In the genomic region with DNA sequence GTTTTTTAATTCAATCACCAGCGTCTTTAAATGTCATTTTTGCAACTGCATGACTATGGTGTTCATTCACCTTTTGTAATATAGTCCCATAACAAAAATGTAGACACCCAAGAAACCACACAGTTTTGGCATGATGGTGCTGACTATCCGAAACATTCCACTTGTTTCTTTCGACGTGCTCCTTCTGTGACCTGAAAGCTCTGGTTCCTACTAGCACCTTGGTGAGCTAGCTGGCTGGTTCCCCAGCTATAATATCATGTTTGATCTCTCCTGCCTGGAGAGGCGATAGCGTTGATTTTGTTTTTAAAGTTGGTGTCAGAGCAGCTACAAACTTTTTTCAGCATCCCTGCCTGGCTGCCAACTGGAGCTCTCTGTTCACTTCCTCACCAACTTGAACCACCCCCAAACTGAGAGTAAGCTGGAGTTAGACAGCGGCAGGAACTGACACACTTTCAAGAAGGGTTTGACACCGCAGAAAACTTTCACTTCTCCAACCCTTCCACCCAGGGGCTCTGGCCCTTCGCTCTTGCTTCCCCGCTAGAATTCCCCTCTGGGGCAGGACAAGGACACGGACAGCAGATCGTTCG, we compare ENCODE assay signal across 8 cellular contexts. TPM values are rescaled to one million over a fixed set of nuclear protein-coding genes. Genes with fewer than 3 reads are reported as not detected.
DNase-seq lines count a peak whose midpoint lies in the region; ATAC-seq and TF ChIP-seq lines count a peak whose summit lies in the region.

No MANE protein-coding gene starts in this region.

- H3K4me3 ChIP-seq in A673 (ENCODE audit: low read depth, low read length, poor library complexity, severe bottlenecking) (peak overlapping the region; percentile 99), epithelial cell of proximal tubule (ENCODE audit: low read depth, low read length) (peak overlapping the region; percentile 97), mucosa of rectum (ENCODE audit: low read length in 2 of 2) (peak overlapping the region; percentile 90 to 94)

- H3K36me3 ChIP-seq in A673 (ENCODE audit: insufficient read depth, low read length, poor library complexity, severe bottlenecking) (no peaks in the 10 kb centered on the region), mucosa of rectum (ENCODE audit: control insufficient read depth in 2 of 2, insufficient read depth in 2 of 2, low read length in 2 of 2) (no peaks in the 10 kb centered on the region)

- DNase-seq in A673 (ENCODE audit: low spot score) (peak; percentile 78), NCI-H82 treated with DMSO at 0.1 percent for 48 hours (lab: John Stamatoyannopoulos, UW; ENCODE audit: unreplicated experiment) (peak; percentile 21), epithelial cell of proximal tubule (ENCODE audit: low read depth) (no peak)
- DNase-seq in activated CD8-positive, alpha-beta memory T cell treated with anti-CD3 and anti-CD28 coated beads for 48 hours (ENCODE audit: low read depth in 2 of 3, low spot score in 2 of 3): peak in 2 of 3 experiments; percentile 25 to 27
- DNase-seq in stimulated activated naive CD8-positive, alpha-beta T cell treated with anti-CD3 and anti-CD28 coated beads, Interleukin-15, Interleukin-2, amounts not matched to agents 100 U/mL and 50 U/mL, for 24 hours: peak; percentile 64

- POLR2A ChIA-PET in A673 (lab: Charles Lee; ENCODE audit: low non-redundant PET): no interaction called here

- BruUV-seq in A673 (replicated peaks; lab: Mats Ljungman, UMichigan): TSS peak; percentile 46

- ATAC-seq in GM18858 (IDR thresholded peaks at IDR 0.05; ENCODE audit: unreplicated experiment) (peak; percentile 51), HG03045 (IDR thresholded peaks at IDR 0.05; ENCODE audit: unreplicated experiment) (peak; percentile 48)
- peak; percentile 72 for ATAC-seq in stimulated activated naive CD8-positive, alpha-beta T cell treated with anti-CD3 and anti-CD28 coated beads, Interleukin-15, Interleukin-2, amounts not matched to agents 100 U/mL and 50 U/mL, for 24 hours

- H3K9me3 ChIP-seq in A673 (ENCODE audit: low read depth, low read length, poor library complexity, severe bottlenecking): no peaks in the 10 kb centered on the region
- no peaks in the 10 kb centered on the region for H3K9me3 ChIP-seq in mucosa of rectum (ENCODE audit: control insufficient read depth in 2 of 2, low read length in 2 of 2)

- H3K27me3 ChIP-seq in A673 (replicated peaks; ENCODE audit: insufficient read depth, low read depth, low read length, poor library complexity): no peaks in the 10 kb centered on the region
- H3K27me3 ChIP-seq in mucosa of rectum (ENCODE audit: control insufficient read depth in 2 of 2, insufficient read depth in 2 of 2, low read length in 2 of 2): no peaks in the 10 kb centered on the region

- peak overlapping the region; percentile 90 to 99 for H3K9ac ChIP-seq in mucosa of rectum (ENCODE audit: low read depth in 1 of 2, low read length in 2 of 2)

- H3K27ac ChIP-seq in A673 (ENCODE audit: low read depth, low read length, poor library complexity, severe bottlenecking): peak overlapping the region; percentile 99
- peak overlapping the region; percentile 98 to 100 for H3K27ac ChIP-seq in mucosa of rectum (ENCODE audit: low read depth in 2 of 2, low read length in 2 of 2)

- intact Hi-C loops in A673 (cut with micrococcal nuclease; ENCODE audit: unreplicated experiment): loop anchor here (5.0 kb wide), 1 partner anchor 157 kb away; a partner anchor contains a TSS

- H3K4me1 ChIP-seq in A673 (ENCODE audit: insufficient read depth, low read length, poor library complexity, severe bottlenecking) (peaks cover 10% of the 10 kb centered on the region), mucosa of rectum (ENCODE audit: control insufficient read depth in 2 of 2, insufficient read depth in 2 of 2, low read length in 2 of 2) (peaks cover 13% of the 10 kb centered on the region in 2 donors)

- CTCF ChIA-PET in A673 (lab: Charles Lee): interaction anchor here (1.7 kb wide), 1 partner anchor 101 kb away, joined by 8 read pairs; no protein-coding TSS in a partner anchor

- TF ChIP-seq CTCF in A673 (conservative IDR thresholded peaks at IDR 0.05; ENCODE audit: low read depth, low read length): no peak
- TF ChIP-seq CTCF in epithelial cell of proximal tubule (conservative IDR thresholded peaks at IDR 0.05; ENCODE audit: low read depth, low read length): no peak

RNA-seq across cellular contexts. Expression of a gene that starts 1.1 kb away (rescaled TPM):
- total RNA-seq in A673 (2021) (27.9 and 28.5 TPM in 2 replicates), epithelial cell of proximal tubule (4.5 and 5.2 TPM in 2 replicates)

RNA-seq across cellular contexts. Expression of a gene that starts 14.5 kb away (rescaled TPM):
- 18.3 and 18.6 TPM in 2 replicates for total RNA-seq in A673 (2021)
- total RNA-seq in epithelial cell of proximal tubule: 12.3 and 13.4 TPM in 2 replicates
